In the genomic region with DNA sequence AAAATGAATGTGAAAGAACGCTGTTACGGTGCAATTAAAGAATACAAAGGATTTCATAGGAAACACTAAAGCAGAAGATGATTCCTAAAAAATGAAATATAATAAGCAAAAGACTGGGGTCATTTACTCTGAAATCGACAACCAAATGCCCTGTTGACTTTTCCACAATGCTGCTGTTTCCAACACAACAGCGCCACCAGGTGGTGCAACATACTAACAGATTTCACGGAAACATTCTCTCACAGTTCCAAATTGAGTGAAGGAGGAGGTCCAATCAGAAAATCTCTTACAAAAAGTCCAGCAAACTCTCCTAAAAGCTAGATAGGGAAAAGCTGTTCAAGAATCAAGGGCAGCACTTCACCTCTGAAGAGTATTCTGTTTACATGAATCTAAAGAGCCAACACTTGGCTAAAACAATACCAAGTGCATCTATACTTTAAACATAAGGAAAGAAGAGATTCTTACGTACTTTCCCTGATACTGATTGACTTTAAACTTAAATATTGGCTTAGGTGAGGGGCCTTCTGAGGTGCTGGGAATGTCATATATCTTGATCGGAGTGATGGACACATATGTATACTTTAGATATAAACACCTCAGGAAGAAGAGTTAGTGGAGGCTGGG, we compare ENCODE assay signal across 8 cellular contexts.
DNase-seq lines count a peak whose midpoint lies in the region; ATAC-seq and FAIRE-seq lines count a peak whose summit lies in the region.

No MANE protein-coding gene starts in this region.

- peak; percentile 91 for FAIRE-seq in GM19239 (lab: Jason Lieb, UNC)

- peak; percentile 73 for DNase-seq in AG08396 (ENCODE audit: low spot score)
- DNase-seq in GM19239 (ENCODE audit: insufficient read length, low spot score): peak; percentile 19
- DNase-seq in NCI-H345 (lab: John Stamatoyannopoulos, UW): peak; percentile 21
- DNase-seq in activated CD4-positive, CD25-positive, alpha-beta regulatory T cell treated with anti-CD3 and anti-CD28 coated beads, Interleukin-2, amount 50 U/mL, for 72 hours: peak; percentile 64
- DNase-seq in cerebellar cortex (ENCODE audit: low spot score): peak; percentile 88
- peak; percentile 80 for DNase-seq in kidney glomerular epithelial cell (lab: John Stamatoyannopoulos, UW)
- peak; percentile 80 to 81 for DNase-seq in stimulated activated CD4-positive, alpha-beta T cell treated with anti-CD3 and anti-CD28 coated beads, Interleukin-2, amount 100 ng/mL, for 24 hours

- ATAC-seq in HG03457 (IDR thresholded peaks at IDR 0.05; ENCODE audit: unreplicated experiment): no peak

Comparison
In these comparisons a context has a peak if more than half of its experiments do, and no peak if none do; other contexts are left out.
1. DNase-seq: peak in every context shown above with its lines; median percentile 88 in cerebellar cortex; 80 in stimulated activated CD4-positive, alpha-beta T cell treated with anti-CD3 and anti-CD28 coated beads, Interleukin-2, amount 100 ng/mL, for 24 hours; 80 in kidney glomerular epithelial cell; 73 in AG08396; 64 in activated CD4-positive, CD25-positive, alpha-beta regulatory T cell treated with anti-CD3 and anti-CD28 coated beads, Interleukin-2, amount 50 U/mL, for 72 hours; 21 in NCI-H345; 19 in GM19239.